24 cellular contexts compared by ENCODE assay signal in the genomic region with DNA sequence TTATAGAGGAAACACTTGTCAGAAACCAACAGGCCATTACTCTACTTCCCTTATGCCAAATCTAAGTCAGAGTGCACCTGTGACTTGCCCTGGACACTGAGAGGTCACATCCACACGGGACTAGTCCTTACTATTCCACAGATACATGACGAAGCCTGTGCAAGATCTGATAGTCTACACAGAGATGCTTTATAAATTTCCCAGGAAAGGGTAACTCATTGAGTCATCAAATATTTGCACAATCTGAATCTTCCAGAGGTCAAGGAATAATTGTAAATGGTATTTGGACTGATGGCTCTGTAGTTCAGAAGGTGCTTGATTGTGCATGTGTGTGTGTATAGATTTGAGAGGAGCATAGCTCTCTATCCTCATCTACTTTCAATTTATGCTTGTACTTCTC.
"Had no signal": no experiment of that assay in that cellular context is flagged by ENCODE, and none has a peak within 500 bp of the region (broad histone marks: within the 10 kb centered on the region; RNA-seq: fewer than 3 reads in every experiment).

No MANE protein-coding gene starts in this region.

- H3K27me3 Mint-ChIP-seq: activated CD8-positive, alpha-beta memory T cell treated with anti-CD3 and anti-CD28 coated beads, Interleukin-2, amount 10 ng/mL, durations not matched to agents 7 days and 5 days; activated naive CD4-positive, alpha-beta T cell treated with anti-CD3 and anti-CD28 coated beads, Interleukin-2, amount 10 ng/mL, durations not matched to agents 7 days and 5 days; progenitor cell of endocrine pancreas; T-cell had no signal

- DNase-seq: activated CD4-positive, alpha-beta T cell treated with anti-CD3 and anti-CD28 coated beads for 1 hour; activated CD4-positive, alpha-beta T cell treated with anti-CD3 and anti-CD28 coated beads, Interleukin-2, amount 50 U/mL, for 48 hours; activated CD8-positive, alpha-beta memory T cell treated with anti-CD3 and anti-CD28 coated beads, Interleukin-2, amount 10 ng/mL, durations not matched to agents 7 days and 5 days; activated naive CD4-positive, alpha-beta T cell treated with anti-CD3 and anti-CD28 coated beads, Interleukin-2, amount 10 ng/mL, durations not matched to agents 7 days and 5 days; activated T-cell treated with anti-CD3 and anti-CD28 coated beads, Interleukin-2, amount 50 U/mL, for 1 hour; amniotic stem cell; body of pancreas; central memory CD4-positive, alpha-beta T cell; colonic mucosa; head of caudate nucleus; nephron progenitor cell; small intestine; stimulated activated CD4-positive, alpha-beta T cell treated with anti-CD3 and anti-CD28 coated beads, Interleukin-4, amount 100 ng/mL, for 4 hours; stimulated activated CD8-positive, alpha-beta memory T cell treated with anti-CD3 and anti-CD28 coated beads, Interleukin-4, amount 100 ng/mL, for 48 hours; stimulated activated naive CD4-positive, alpha-beta T cell treated with Interleukin-2 at 50 U/mL for 16 hours; substantia nigra; T-cell; transverse colon had no signal

- H3K36me3 ChIP-seq: colonic mucosa, esophagus muscularis mucosa, right atrium auricular region, transverse colon had no signal

- H3K4me1 Mint-ChIP-seq: nephron progenitor cell, T-cell had no signal

- H3K9me3 Mint-ChIP-seq: activated T-helper 2 cell treated with anti-CD3 and anti-CD28 coated beads, Interferon-gamma antibody, Interleukin-2, Interleukin-4, amounts not matched to agents 10 μg/mL and 5 μg/mL and 100 μg/mL, durations not matched to agents 14 hours and 24 hours and 36 hours; mesothelial cell of epicardium; nephron progenitor cell; T-cell had no signal

- H3K27ac ChIP-seq: body of pancreas, colonic mucosa, esophagus muscularis mucosa, right atrium auricular region, transverse colon, VCaP had no signal

- H3K27ac Mint-ChIP-seq: activated CD8-positive, alpha-beta memory T cell treated with anti-CD3 and anti-CD28 coated beads, Interleukin-2, amount 10 ng/mL, durations not matched to agents 7 days and 5 days; activated naive CD4-positive, alpha-beta T cell treated with anti-CD3 and anti-CD28 coated beads, Interleukin-2, amount 10 ng/mL, durations not matched to agents 7 days and 5 days; activated T-helper 2 cell treated with anti-CD3 and anti-CD28 coated beads, Interferon-gamma antibody, Interleukin-2, Interleukin-4, amounts not matched to agents 10 μg/mL and 5 μg/mL and 100 μg/mL, durations not matched to agents 14 hours and 24 hours and 36 hours; mesothelial cell of epicardium; nephron progenitor cell; progenitor cell of endocrine pancreas; T-cell had no signal

- H3K27me3 ChIP-seq: body of pancreas, colonic mucosa, esophagus muscularis mucosa, right atrium auricular region, transverse colon had no signal

- H3K4me1 ChIP-seq: body of pancreas, colonic mucosa had no signal

- ATAC-seq: activated CD8-positive, alpha-beta memory T cell treated with anti-CD3 and anti-CD28 coated beads, Interleukin-2, amount 10 ng/mL, durations not matched to agents 7 days and 5 days; body of pancreas; T-cell had no signal

- H3K4me3 Mint-ChIP-seq: activated CD8-positive, alpha-beta memory T cell treated with anti-CD3 and anti-CD28 coated beads, Interleukin-2, amount 10 ng/mL, durations not matched to agents 7 days and 5 days; activated naive CD4-positive, alpha-beta T cell treated with anti-CD3 and anti-CD28 coated beads, Interleukin-2, amount 10 ng/mL, durations not matched to agents 7 days and 5 days; mesothelial cell of epicardium; nephron progenitor cell; T-cell had no signal

- H3K4me3 ChIP-seq: body of pancreas, colonic mucosa, esophagus muscularis mucosa, right atrium auricular region, transverse colon had no signal

- H3K36me3 Mint-ChIP-seq: activated CD8-positive, alpha-beta memory T cell treated with anti-CD3 and anti-CD28 coated beads, Interleukin-2, amount 10 ng/mL, durations not matched to agents 7 days and 5 days; mesothelial cell of epicardium; T-cell had no signal
